ENCODE assay signal across 1 cellular context in genomic region chr22:44328326-44328725, GRCh38.
TF ChIP-seq lines count a peak whose summit lies in the region.

No MANE protein-coding gene starts in this region.

TF ChIP-seq in H1, 55 proteins besides CTCF, POLR2A, EP300 and RAD21 (continued from another document):
- TF ChIP-seq ATF2 (IDR thresholded peaks at IDR 0.05; ENCODE audit: low read length) (no peak), EGR1 (IDR thresholded peaks at IDR 0.05; ENCODE audit: borderline replicate concordance, low read depth, low read length) (no peak), RFX5 (IDR thresholded peaks at IDR 0.05; ENCODE audit: borderline replicate concordance, low read depth, low read length) (no peak), JUN (IDR thresholded peaks at IDR 0.05; ENCODE audit: low read depth, low read length) (no peak), ASH2L (IDR thresholded peaks at IDR 0.05; ENCODE audit: low read length) (no peak), TCF12 (IDR thresholded peaks at IDR 0.05; ENCODE audit: low read depth, low read length) (no peak), CHD7 (IDR thresholded peaks at IDR 0.05; ENCODE audit: insufficient replicate concordance, low read length) (no peak), CEBPB (IDR thresholded peaks at IDR 0.05; ENCODE audit: low read depth, low read length) (no peak), NRF1 (IDR thresholded peaks at IDR 0.05; ENCODE audit: low read depth, low read length) (no peak), GTF2F1 (IDR thresholded peaks at IDR 0.05; ENCODE audit: borderline replicate concordance, low read depth, low read length) (no peak), TAF1 (IDR thresholded peaks at IDR 0.05; ENCODE audit: low read depth, low read length) (no peak)
